In the genomic region with DNA sequence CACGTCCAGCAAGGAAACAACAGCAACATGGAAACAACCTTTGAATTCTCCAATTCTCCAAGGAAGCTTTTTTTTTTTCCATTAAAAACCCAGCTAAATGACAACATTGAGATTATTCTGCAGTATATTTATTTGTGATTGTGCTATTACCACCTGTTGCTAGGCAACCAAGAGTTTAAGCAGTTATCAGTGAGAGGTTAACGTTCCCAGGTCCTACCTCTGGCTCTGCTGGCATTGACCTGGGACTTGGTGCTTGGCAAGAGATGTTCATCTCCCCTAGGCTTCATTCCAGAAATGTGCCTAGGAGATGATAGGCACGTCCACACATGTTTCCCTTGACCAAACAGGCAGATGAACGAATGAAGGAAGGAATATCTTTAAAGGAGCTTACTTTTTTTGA, we compare ENCODE assay signal across 27 cellular contexts.
"Had no signal": no experiment of that assay in that cellular context is flagged by ENCODE, and none has a peak within 500 bp of the region (broad histone marks: within the 10 kb centered on the region; RNA-seq: fewer than 3 reads in every experiment).

No MANE protein-coding gene starts in this region.

- H3K9me3 ChIP-seq: heart left ventricle, lower lobe of right lung, sigmoid colon, thoracic aorta, uterus had no signal

- H3K27ac Mint-ChIP-seq: activated naive CD4-positive, alpha-beta T cell treated with anti-CD3 and anti-CD28 coated beads for 36 hours; activated naive CD8-positive, alpha-beta T cell treated with anti-CD3 and anti-CD28 coated beads for 36 hours; dendritic cell treated with granulocyte-macrophage colony-stimulating factor and Interleukin-4, amounts not matched to agents 40 ng/mL and 50 ng/mL, for 4 days; endodermal cell; natural killer cell; stimulated activated effector memory CD8-positive, alpha-beta T cell treated with anti-CD3 and anti-CD28 coated beads, Interleukin-12 subunit alpha, Interleukin-12 subunit beta, amount 100 ng/mL, for 72 hours; stimulated activated naive CD8-positive, alpha-beta T cell treated with anti-CD3 and anti-CD28 coated beads, Interleukin-15, Interleukin-2, amounts not matched to agents 100 ng/mL and 50 ng/mL, for 24 hours; T-helper 2 cell treated with Interferon-gamma antibody and Interleukin-4, amounts not matched to agents 5 μg/mL and 100 μg/mL, for 36 hours had no signal

- H3K27ac ChIP-seq: brain microvascular endothelial cell, lower lobe of right lung, sigmoid colon, thoracic aorta, uterus had no signal

- H3K36me3 ChIP-seq: brain microvascular endothelial cell, heart left ventricle, lower lobe of right lung, sigmoid colon, thoracic aorta, uterus had no signal

- H3K4me1 Mint-ChIP-seq: activated naive CD8-positive, alpha-beta T cell treated with anti-CD3 and anti-CD28 coated beads for 36 hours; central memory CD8-positive, alpha-beta T cell; natural killer cell; stimulated activated effector memory CD8-positive, alpha-beta T cell treated with anti-CD3 and anti-CD28 coated beads, Interleukin-12 subunit alpha, Interleukin-12 subunit beta, amount 100 ng/mL, for 72 hours had no signal

- H3K4me3 ChIP-seq: heart left ventricle, lower lobe of right lung, sigmoid colon, thoracic aorta, uterus had no signal

- H3K9me3 Mint-ChIP-seq: activated naive CD4-positive, alpha-beta T cell treated with anti-CD3 and anti-CD28 coated beads for 36 hours; activated naive CD8-positive, alpha-beta T cell treated with anti-CD3 and anti-CD28 coated beads for 36 hours; central memory CD8-positive, alpha-beta T cell; dendritic cell treated with granulocyte-macrophage colony-stimulating factor and Interleukin-4, amounts not matched to agents 40 ng/mL and 50 ng/mL, for 4 days; endodermal cell; natural killer cell; stimulated activated effector memory CD8-positive, alpha-beta T cell treated with anti-CD3 and anti-CD28 coated beads, Interleukin-12 subunit alpha, Interleukin-12 subunit beta, amount 100 ng/mL, for 72 hours; stimulated activated naive CD8-positive, alpha-beta T cell treated with anti-CD3 and anti-CD28 coated beads, Interleukin-15, Interleukin-2, amounts not matched to agents 100 ng/mL and 50 ng/mL, for 24 hours; T-helper 2 cell treated with Interferon-gamma antibody and Interleukin-4, amounts not matched to agents 5 μg/mL and 100 μg/mL, for 36 hours; type B pancreatic cell had no signal

- ATAC-seq: esophagus mucosa; lower lobe of right lung; stimulated activated effector memory CD8-positive, alpha-beta T cell treated with anti-CD3 and anti-CD28 coated beads, Interleukin-12 subunit alpha, Interleukin-12 subunit beta, amount 100 ng/mL, for 72 hours had no signal

- H3K27me3 Mint-ChIP-seq: activated naive CD8-positive, alpha-beta T cell treated with anti-CD3 and anti-CD28 coated beads for 36 hours; central memory CD8-positive, alpha-beta T cell; stimulated activated naive CD8-positive, alpha-beta T cell treated with anti-CD3 and anti-CD28 coated beads, Interleukin-15, Interleukin-2, amounts not matched to agents 100 ng/mL and 50 ng/mL, for 24 hours had no signal

- DNase-seq: activated CD4-positive, alpha-beta T cell treated with anti-CD3 and anti-CD28 coated beads for 4 hours; activated CD4-positive, alpha-beta T cell treated with anti-CD3 and anti-CD28 coated beads, Interleukin-2, amount 50 U/mL, for 4 hours; activated CD4-positive, CD25-positive, alpha-beta regulatory T cell; activated effector memory CD4-positive, alpha-beta T cell treated with Interleukin-2 at 50 U/mL for 16 hours; activated naive CD4-positive, alpha-beta T cell treated with anti-CD3 and anti-CD28 coated beads for 36 hours; activated naive CD8-positive, alpha-beta T cell treated with anti-CD3 and anti-CD28 coated beads for 36 hours; brain microvascular endothelial cell; endodermal cell; foreskin fibroblast; heart left ventricle; lower lobe of right lung; mesenchymal stem cell; natural killer cell; sigmoid colon; small intestine; stimulated activated CD4-positive, alpha-beta T cell treated with anti-CD3 and anti-CD28 coated beads, Interleukin-4, amount 100 ng/mL, for 24 hours; T-helper 1 cell; uterus had no signal

- H3K27me3 ChIP-seq: brain microvascular endothelial cell, heart left ventricle, sigmoid colon, uterus had no signal

- H3K4me1 ChIP-seq: lower lobe of right lung, uterus had no signal

- H3K36me3 Mint-ChIP-seq: activated naive CD8-positive, alpha-beta T cell treated with anti-CD3 and anti-CD28 coated beads for 36 hours; natural killer cell; stimulated activated effector memory CD8-positive, alpha-beta T cell treated with anti-CD3 and anti-CD28 coated beads, Interleukin-12 subunit alpha, Interleukin-12 subunit beta, amount 100 ng/mL, for 72 hours; type B pancreatic cell had no signal

- FAIRE-seq: astrocyte, small intestine had no signal

- H3K4me3 Mint-ChIP-seq: activated naive CD4-positive, alpha-beta T cell treated with anti-CD3 and anti-CD28 coated beads for 36 hours; activated naive CD8-positive, alpha-beta T cell treated with anti-CD3 and anti-CD28 coated beads for 36 hours; central memory CD8-positive, alpha-beta T cell; dendritic cell treated with granulocyte-macrophage colony-stimulating factor and Interleukin-4, amounts not matched to agents 40 ng/mL and 50 ng/mL, for 4 days; endodermal cell; natural killer cell; stimulated activated effector memory CD8-positive, alpha-beta T cell treated with anti-CD3 and anti-CD28 coated beads, Interleukin-12 subunit alpha, Interleukin-12 subunit beta, amount 100 ng/mL, for 72 hours; stimulated activated naive CD8-positive, alpha-beta T cell treated with anti-CD3 and anti-CD28 coated beads, Interleukin-15, Interleukin-2, amounts not matched to agents 100 ng/mL and 50 ng/mL, for 24 hours; T-helper 2 cell treated with Interferon-gamma antibody and Interleukin-4, amounts not matched to agents 5 μg/mL and 100 μg/mL, for 36 hours; type B pancreatic cell had no signal
